ENCODE assay signal across 13 cellular contexts in the genomic region with DNA sequence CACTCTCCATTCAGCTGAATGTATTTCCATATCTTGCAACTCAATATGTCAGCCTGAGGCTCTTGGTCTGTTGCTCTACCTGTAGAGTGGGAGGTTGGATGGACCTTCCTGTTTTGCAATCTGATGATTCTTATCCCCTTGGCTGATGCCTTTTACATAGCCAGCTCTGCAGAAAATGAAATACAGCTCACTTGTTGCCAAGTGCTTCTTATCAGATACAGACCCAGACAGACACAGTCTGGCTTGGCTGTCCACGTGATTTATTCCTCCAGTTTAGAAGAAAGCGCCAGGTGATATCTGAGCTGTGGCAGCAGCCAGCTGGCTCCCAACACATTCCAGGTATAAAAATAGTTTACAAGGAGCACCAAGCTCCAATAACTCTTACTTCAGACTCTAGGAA.
DNase-seq lines count a peak whose midpoint lies in the region; ATAC-seq, FAIRE-seq and TF ChIP-seq lines count a peak whose summit lies in the region.
"Had no signal": no experiment of that assay in that cellular context is flagged by ENCODE, and none has a peak within 500 bp of the region (broad histone marks: within the 10 kb centered on the region; RNA-seq: fewer than 3 reads in every experiment).

No MANE protein-coding gene starts in this region.

- H3K4me3 ChIP-seq in lower lobe of right lung, result no peak overlapping the region

- no peaks in the 10 kb centered on the region for H3K27me3 ChIP-seq in lower lobe of right lung (ENCODE audit: low read depth)

- ATAC-seq in lower lobe of right lung (peak; percentile 30 to 74), GM19467 (IDR thresholded peaks at IDR 0.05; ENCODE audit: unreplicated experiment) (no peak)

- no peak for FAIRE-seq in GM12892 (lab: Jason Lieb, UNC)
- FAIRE-seq: colon, H54 had no signal

- no peaks in the 10 kb centered on the region for H3K9me3 ChIP-seq in lower lobe of right lung

- intact Hi-C loops in lower lobe of right lung (cut with DNase I), result no loop called here

- no peak overlapping the region for H3K27ac ChIP-seq in lower lobe of right lung

- no peak for TF ChIP-seq POLR2A in GM12892 (IDR thresholded peaks at IDR 0.05; ENCODE audit: low read depth, low read length)

- H3K36me3 ChIP-seq in lower lobe of right lung, result no peaks in the 10 kb centered on the region

- peak; percentile 32 for DNase-seq in A172 (ENCODE audit: low spot score)
- peak; percentile 79 for DNase-seq in NCI-H1105 treated with DMSO at 0.1 percent for 48 hours (lab: John Stamatoyannopoulos, UW)
- DNase-seq in astrocyte of the hippocampus (ENCODE audit: low read depth, low spot score), result peak; percentile 34
- DNase-seq in lower lobe of right lung, result no peak
- no peak for DNase-seq in activated naive CD4-positive, alpha-beta T cell treated with Interleukin-2 at 50 U/mL for 16 hours
- DNase-seq in GM12892 (ENCODE audit: insufficient read length), result no peak
- DNase-seq in activated CD4-positive, alpha-beta T cell treated with anti-CD3 and anti-CD28 coated beads, Interleukin-2, amount 50 U/mL, for 1 hour, result no peak
- DNase-seq: naive B cell, NCI-H1436 treated with DMSO at 0.1 percent for 48 hours, T1000 had no signal

- H3K4me1 ChIP-seq in lower lobe of right lung, result peaks cover 11% of the 10 kb centered on the region

- no peak for TF ChIP-seq CTCF in lower lobe of right lung (IDR thresholded peaks at IDR 0.05)

Comparison
In these comparisons a context has a peak if more than half of its experiments do, and no peak if none do; other contexts are left out.
1. DNase-seq: peak in A172 (single experiment), NCI-H1105 treated with DMSO at 0.1 percent for 48 hours (single experiment) and astrocyte of the hippocampus (single experiment); none in lower lobe of right lung (single experiment), activated naive CD4-positive, alpha-beta T cell treated with Interleukin-2 at 50 U/mL for 16 hours (single experiment), GM12892 (single experiment) and activated CD4-positive, alpha-beta T cell treated with anti-CD3 and anti-CD28 coated beads, Interleukin-2, amount 50 U/mL, for 1 hour (single experiment).